8 cellular contexts compared by ENCODE assay signal in genomic region chr5:109921735-109922395, GRCh38.
DNase-seq lines count a peak whose midpoint lies in the region; ATAC-seq lines count a peak whose summit lies in the region.

No MANE protein-coding gene starts in this region.

- no peak overlapping the region for H3K4me3 ChIP-seq in skeletal muscle cell (ENCODE audit: low read depth, low read length)

- DNase-seq in NCI-H524 (lab: John Stamatoyannopoulos, UW) (peak; percentile 87 to 89), skeletal muscle cell (ENCODE audit: low read depth) (peak; percentile 39), superior temporal gyrus (ENCODE audit: extremely low spot score) (no peak), nucleus accumbens (lab: John Stamatoyannopoulos, UW) (no peak), AG20443 (ENCODE audit: low spot score) (no peak)
- DNase-seq in activated T-helper 9 cell treated with anti-CD3 and anti-CD28 coated beads, Interleukin-2, amount 50 U/mL, for 16 hours (ENCODE audit: low read depth) = peak; percentile 3

- peak; percentile 71 for ATAC-seq in GM19395 (IDR thresholded peaks at IDR 0.05; ENCODE audit: unreplicated experiment)
- no peak for ATAC-seq in GM21528 (IDR thresholded peaks at IDR 0.05; ENCODE audit: low FRiP score, unreplicated experiment)

Comparison
In these comparisons a context has a peak if more than half of its experiments do, and no peak if none do; other contexts are left out.
1. DNase-seq: peak in NCI-H524 (2 of 2), activated T-helper 9 cell treated with anti-CD3 and anti-CD28 coated beads, Interleukin-2, amount 50 U/mL, for 16 hours (single experiment) and skeletal muscle cell (single experiment); none in superior temporal gyrus (single experiment), nucleus accumbens (0 of 56) and AG20443 (single experiment).